In the genomic region with DNA sequence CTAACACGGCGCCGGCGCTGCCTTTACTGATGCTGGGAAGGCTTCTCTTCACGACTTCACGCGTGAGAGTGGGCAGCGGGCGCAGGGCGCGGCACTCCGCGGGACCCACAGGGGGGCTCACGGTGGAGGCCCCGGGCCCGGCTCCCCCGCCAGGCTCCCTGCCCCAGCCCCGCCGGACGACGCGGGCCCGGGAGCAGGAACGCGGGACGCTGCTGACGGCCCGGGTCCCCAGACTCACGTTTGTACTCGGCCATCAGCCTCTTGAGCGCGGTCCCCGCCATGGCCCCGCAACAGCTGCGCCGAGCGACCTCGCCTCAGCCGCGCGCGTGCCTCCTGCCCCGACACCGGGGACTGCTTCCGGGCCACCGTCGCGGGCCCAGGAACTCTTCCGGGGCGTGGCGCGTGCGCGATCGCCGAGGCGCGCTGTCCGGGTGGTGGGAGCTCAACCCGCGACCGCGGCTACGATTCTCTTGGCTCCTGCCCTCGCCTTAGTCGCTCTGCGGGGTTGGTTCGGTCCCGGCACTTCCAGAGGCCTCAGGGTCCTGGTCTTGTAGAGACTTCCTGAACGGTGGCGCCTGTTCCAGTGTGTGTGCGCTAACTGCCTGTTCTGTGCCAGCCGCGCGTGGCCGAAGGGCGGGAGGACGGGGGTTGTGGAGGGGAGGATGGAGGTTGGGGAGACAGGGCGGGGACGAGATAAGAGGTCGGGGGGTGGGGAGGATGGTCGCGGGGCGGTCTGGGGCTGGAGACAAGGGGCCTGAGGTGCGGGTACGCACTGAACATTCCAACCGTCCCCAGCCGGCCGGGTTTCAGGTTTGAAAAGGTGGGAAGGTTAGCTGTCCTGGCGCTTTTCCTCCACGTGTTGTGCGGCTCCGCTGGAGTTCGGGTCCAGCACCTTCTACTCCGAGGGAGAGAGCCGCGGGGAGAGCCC, we compare ENCODE assay signal across 9 cellular contexts. TPM values are rescaled to one million over a fixed set of nuclear protein-coding genes. Genes with fewer than 3 reads are reported as not detected.
DNase-seq lines count a peak whose midpoint lies in the region; ATAC-seq, FAIRE-seq and TF ChIP-seq lines count a peak whose summit lies in the region.
"Had no signal": no experiment of that assay in that cellular context is flagged by ENCODE, and none has a peak within 500 bp of the region (broad histone marks: within the 10 kb centered on the region; RNA-seq: fewer than 3 reads in every experiment).

A gene with protein sequence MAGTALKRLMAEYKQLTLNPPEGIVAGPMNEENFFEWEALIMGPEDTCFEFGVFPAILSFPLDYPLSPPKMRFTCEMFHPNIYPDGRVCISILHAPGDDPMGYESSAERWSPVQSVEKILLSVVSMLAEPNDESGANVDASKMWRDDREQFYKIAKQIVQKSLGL (minus strand): TSS at position 353 of the 928 bp plus-strand sequence. CDS start 72 bp downstream, at position 281.

- peak within 1 kb of the TSS; percentile 95 for H3K4me3 Mint-ChIP-seq in CD8-positive, alpha-beta T cell

- peak; percentile 74 for TF ChIP-seq POLR2A in endothelial cell of umbilical vein (IDR thresholded peaks at IDR 0.05; ENCODE audit: low read depth, low read length)

- peak; percentile 70 to 91 (median 84) for DNase-seq in CD8-positive, alpha-beta T cell
- DNase-seq in activated T-cell treated with anti-CD3 and anti-CD28 coated beads for 1 hour (ENCODE audit: low read depth): peak; percentile 83
- peak; percentile 80 for DNase-seq in endothelial cell of umbilical vein (ENCODE audit: low read depth, low spot score)
- peak; percentile 80 to 82 for DNase-seq in stimulated activated CD8-positive, alpha-beta memory T cell treated with anti-CD3 and anti-CD28 coated beads, Interleukin-2, amount 100 ng/mL, for 48 hours (ENCODE audit: low read depth in 2 of 2)

- H2AFZ ChIP-seq in OCI-LY3 (ENCODE audit: low read depth, low read length) (peak within 1 kb of the TSS; percentile 46), endothelial cell of umbilical vein (ENCODE audit: low read depth, low read length) (peak within 1 kb of the TSS; percentile 95)

- peak; percentile 83 for FAIRE-seq in endothelial cell of umbilical vein (lab: Jason Lieb, UNC)
- FAIRE-seq: islet of Langerhans had no signal

- ATAC-seq in CD8-positive, alpha-beta T cell: peak; percentile 88
- ATAC-seq in GM19468 (IDR thresholded peaks at IDR 0.05; ENCODE audit: extremely low read depth, unreplicated experiment): peak; percentile 68

- peaks cover 47% of the 10 kb centered on the region for H3K4me1 Mint-ChIP-seq in CD8-positive, alpha-beta T cell (ENCODE audit: low read depth)

- BruUV-seq in endothelial cell of umbilical vein (replicated peaks; lab: Mats Ljungman, UMichigan): no TSS peak

- POLR2A ChIA-PET in CD8-positive, alpha-beta T cell (lab: Charles Lee): interaction anchor here (0.7 to 1.9 kb wide), 8 partner anchors 13 to 138 kb away, joined by 3 to 11 read pairs (median 3); a partner anchor contains a TSS
- POLR2A ChIA-PET in endothelial cell of umbilical vein (lab: Charles Lee): interaction anchor here (1.1 kb wide), 1 partner anchor 16 kb away, joined by 3 read pairs; a partner anchor contains a TSS

- peak within 1 kb of the TSS; percentile 80 for H3K9ac ChIP-seq in HUES48 (ENCODE audit: low read depth, low read length)
- H3K9ac ChIP-seq in OCI-LY3 (ENCODE audit: low read length): peak within 1 kb of the TSS; percentile 97
- H3K9ac ChIP-seq in endothelial cell of umbilical vein (replicated peaks; ENCODE audit: extremely low read depth, insufficient read depth, low read length): peak within 1 kb of the TSS; percentile 84

- H3K27ac ChIP-seq in CD8-positive, alpha-beta T cell (ENCODE audit: low read depth, low read length): peak within 1 kb of the TSS; percentile 71
- H3K27ac ChIP-seq in HUES48 (ENCODE audit: low read depth, low read length) (peak within 1 kb of the TSS; percentile 82), OCI-LY3 (ENCODE audit: low read length) (peak within 1 kb of the TSS; percentile 58), endothelial cell of umbilical vein (ENCODE audit: insufficient read depth, low read depth, low read length) (peak within 1 kb of the TSS; percentile 54)

- peak within 1 kb of the TSS; percentile 95 for H3K4me3 ChIP-seq in CD8-positive, alpha-beta T cell (ENCODE audit: low read depth, low read length)
- H3K4me3 ChIP-seq in HUES48 (ENCODE audit: low read depth, low read length): peak within 1 kb of the TSS; percentile 85
- peak within 1 kb of the TSS; percentile 99 for H3K4me3 ChIP-seq in OCI-LY3 (ENCODE audit: low read length)
- peak within 1 kb of the TSS; percentile 57 to 97 (median 94) for H3K4me3 ChIP-seq in endothelial cell of umbilical vein (replicated peaks in 1 of 3; ENCODE audit: insufficient read depth in 1 of 3, low read depth in 1 of 3, low read length in 3 of 3)
- peak within 1 kb of the TSS; percentile 70 for H3K4me3 ChIP-seq in mononuclear cell (ENCODE audit: low read length)

- peaks cover 54% of the 10 kb centered on the region for H3K36me3 Mint-ChIP-seq in CD8-positive, alpha-beta T cell

- peaks cover 12% of the 10 kb centered on the region for H3K36me3 ChIP-seq in CD8-positive, alpha-beta T cell (ENCODE audit: insufficient read depth, low read length)
- H3K36me3 ChIP-seq in HUES48 (ENCODE audit: control insufficient read depth, insufficient read depth, low read length) (peaks cover 64% of the 10 kb centered on the region), OCI-LY3 (replicated peaks; ENCODE audit: low read depth, low read length) (peaks cover 31% of the 10 kb centered on the region), endothelial cell of umbilical vein (ENCODE audit: control insufficient read depth in 2 of 2, extremely low read depth in 1 of 2, insufficient read depth in 2 of 2, low read length in 2 of 2) (peaks cover 3 to 6% of the 10 kb centered on the region in 2 experiments)

- no peaks in the 10 kb centered on the region for H3K27me3 Mint-ChIP-seq in CD8-positive, alpha-beta T cell (ENCODE audit: low read depth)

- intact Hi-C loops in CD8-positive, alpha-beta T cell (cut with DNase I, micrococcal nuclease): loop anchor here (1.0 to 10.0 kb wide), 5 partner anchors 16 to 273 kb away; a partner anchor contains a TSS
- intact Hi-C loops in endothelial cell of umbilical vein (cut with micrococcal nuclease): loop anchor here (1.0 to 2.0 kb wide), 5 partner anchors 16 to 131 kb away; no protein-coding TSS in a partner anchor

- peak; percentile 52 for TF ChIP-seq CTCF in CD8-positive, alpha-beta T cell (IDR thresholded peaks at IDR 0.05)
- TF ChIP-seq CTCF in OCI-LY3 (IDR thresholded peaks at IDR 0.05; ENCODE audit: low read depth, low read length) (no peak), endothelial cell of umbilical vein (IDR thresholded peaks at IDR 0.05; ENCODE audit: extremely low read depth in 1 of 2, insufficient read depth in 1 of 2, low read depth in 1 of 2, low read length in 2 of 2) (no peak)

- no peaks in the 10 kb centered on the region for H3K9me3 ChIP-seq in CD8-positive, alpha-beta T cell (ENCODE audit: low read length)
- H3K9me3 ChIP-seq in HUES48 (ENCODE audit: control insufficient read depth, insufficient read depth, low read length) (no peaks in the 10 kb centered on the region), OCI-LY3 (ENCODE audit: insufficient read depth, low read length) (no peaks in the 10 kb centered on the region), endothelial cell of umbilical vein (replicated peaks; ENCODE audit: control insufficient read depth, insufficient read depth, low read length) (no peaks in the 10 kb centered on the region), mononuclear cell (ENCODE audit: low read depth, low read length) (no peaks in the 10 kb centered on the region)

- H3K27me3 ChIP-seq in CD8-positive, alpha-beta T cell (ENCODE audit: insufficient read depth, low read length): no peaks in the 10 kb centered on the region
- H3K27me3 ChIP-seq in HUES48 (ENCODE audit: control insufficient read depth, insufficient read depth, low read length): no peaks in the 10 kb centered on the region
- H3K27me3 ChIP-seq in OCI-LY3 (ENCODE audit: low read depth, low read length): no peaks in the 10 kb centered on the region
- no peaks in the 10 kb centered on the region for H3K27me3 ChIP-seq in endothelial cell of umbilical vein (ENCODE audit: control insufficient read depth in 2 of 2, insufficient read depth in 2 of 2, low read length in 2 of 2)
- no peaks in the 10 kb centered on the region for H3K27me3 ChIP-seq in mononuclear cell (ENCODE audit: insufficient read depth, low read length)

- CTCF ChIA-PET in CD8-positive, alpha-beta T cell (lab: Charles Lee): interaction anchor here (0.6 to 4.0 kb wide), 28 partner anchors 7 to 319 kb away, joined by 3 to 31 read pairs (median 4); a partner anchor contains a TSS
- CTCF ChIA-PET in endothelial cell of umbilical vein (lab: Charles Lee): interaction anchor here (0.6 to 3.8 kb wide), 14 partner anchors 8 to 335 kb away, joined by 3 to 62 read pairs (median 4); a partner anchor contains a TSS

- dilution Hi-C loops in endothelial cell of umbilical vein (cut with MboI; ENCODE audit: extremely low pct_ligation_motif_present, low sequenced_read_pairs): no loop called here

- H3K4me2 ChIP-seq in OCI-LY3 (ENCODE audit: low read length) (peak within 1 kb of the TSS; percentile 95), endothelial cell of umbilical vein (ENCODE audit: insufficient read depth, low read length) (peak within 1 kb of the TSS; percentile 92)

- H3K9me3 Mint-ChIP-seq in CD8-positive, alpha-beta T cell: no peaks in the 10 kb centered on the region

- H3K27ac Mint-ChIP-seq in CD8-positive, alpha-beta T cell: peak within 1 kb of the TSS; percentile 92

- peaks cover 70% of the 10 kb centered on the region for H3K79me2 ChIP-seq in OCI-LY3 (ENCODE audit: low read length)
- H3K79me2 ChIP-seq in endothelial cell of umbilical vein (ENCODE audit: control insufficient read depth, insufficient read depth, low read length): peaks cover 51% of the 10 kb centered on the region

- no peaks in the 10 kb centered on the region for H3K9me1 ChIP-seq in endothelial cell of umbilical vein (replicated peaks; ENCODE audit: control insufficient read depth, extremely low read depth, insufficient read depth, low read length)

- H4K20me1 ChIP-seq in OCI-LY3 (ENCODE audit: insufficient read depth, low read length) (0 out of 2 replicates have a peak, but pooled peaks cover 7% of the 10 kb centered on the region), endothelial cell of umbilical vein (replicated peaks; ENCODE audit: control insufficient read depth, extremely low read depth, insufficient read depth, low read length) (peaks cover 2% of the 10 kb centered on the region)

- peaks cover 20% of the 10 kb centered on the region for H3K4me1 ChIP-seq in CD8-positive, alpha-beta T cell (ENCODE audit: insufficient read depth, low read length)
- peaks cover 12% of the 10 kb centered on the region for H3K4me1 ChIP-seq in HUES48 (ENCODE audit: control insufficient read depth, insufficient read depth, low read length)
- H3K4me1 ChIP-seq in OCI-LY3 (ENCODE audit: low read length): peaks cover 18% of the 10 kb centered on the region
- peaks cover 20% of the 10 kb centered on the region for H3K4me1 ChIP-seq in endothelial cell of umbilical vein (ENCODE audit: control insufficient read depth, extremely low read depth, insufficient read depth, low read length)
- H3K4me1 ChIP-seq in mononuclear cell (ENCODE audit: insufficient read depth, low read length): peaks cover 30% of the 10 kb centered on the region

RNA-seq across cellular contexts. Expression of the gene that starts here (rescaled TPM):
- 10 to 100 TPM; 88.8 to 89.1 TPM for total RNA-seq in CD8-positive, alpha-beta T cell
- total RNA-seq in endothelial cell of umbilical vein (114 and 117 TPM in 2 replicates), mononuclear cell (90.0 TPM)
- polyA plus RNA-seq in endothelial cell of umbilical vein: 86.4 and 95.0 TPM in 2 replicates
- polyA plus RNA-seq in endothelial cell of umbilical vein (2011; cell fraction: cytosol; rRNA removed): 90.1 and 97.5 TPM in 2 replicates
- polyA plus RNA-seq in endothelial cell of umbilical vein (2011; cell fraction: nucleus; rRNA removed): 200 and 203 TPM in 2 replicates
- polyA plus RNA-seq in endothelial cell of umbilical vein (2012): 126 and 142 TPM in 2 replicates
- 158 TPM in 2 replicates for polyA minus RNA-seq in endothelial cell of umbilical vein
- 57.2 TPM for polyA minus RNA-seq in endothelial cell of umbilical vein (2011; cell fraction: cytosol; rRNA and poly(A)+ RNA removed)
- polyA minus RNA-seq in endothelial cell of umbilical vein (2011; cell fraction: nucleus; rRNA and poly(A)+ RNA removed): 87.5 and 102 TPM in 2 replicates

Comparison
In these comparisons a context has a peak if more than half of its experiments do, and no peak if none do; other contexts are left out.
1. Peak in every context shown above with its lines: DNase-seq, ATAC-seq, H3K4me3 ChIP-seq and H3K27ac ChIP-seq.